ENCODE assay signal across 24 cellular contexts in the genomic region with DNA sequence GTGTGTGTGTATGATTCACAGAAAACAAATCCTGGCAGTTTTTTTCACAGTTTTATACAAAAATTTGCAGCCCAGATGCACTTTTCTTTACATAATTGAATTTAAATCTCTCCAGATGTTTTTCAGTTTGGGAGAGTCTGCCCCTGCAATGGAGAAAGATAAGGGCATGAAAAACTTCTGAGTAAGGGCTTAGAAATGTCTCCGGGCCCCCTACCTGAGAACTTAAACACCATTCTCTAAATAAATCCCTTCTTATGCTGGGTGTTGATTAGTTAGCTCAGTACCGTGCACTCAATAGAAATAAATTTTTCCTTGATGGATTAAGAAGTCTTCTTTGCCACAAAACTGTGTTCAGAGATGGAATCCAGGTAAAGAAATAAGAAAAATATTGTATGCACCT.
"Had no signal": no experiment of that assay in that cellular context is flagged by ENCODE, and none has a peak within 500 bp of the region (broad histone marks: within the 10 kb centered on the region; RNA-seq: fewer than 3 reads in every experiment).

No MANE protein-coding gene starts in this region.

- H3K4me3 Mint-ChIP-seq: activated B cell treated with CpG ODN at 0.5 μM for 24 hours; activated CD4-positive, alpha-beta T cell treated with anti-CD3 and anti-CD28 coated beads, Interleukin-2, amount 10 ng/mL, durations not matched to agents 24 days and 14 days; activated naive CD4-positive, alpha-beta T cell treated with anti-CD3 and anti-CD28 coated beads, Interleukin-2, amount 10 ng/mL, durations not matched to agents 7 days and 5 days; activated naive CD8-positive, alpha-beta T cell treated with anti-CD3 and anti-CD28 coated beads for 36 hours; activated T-cell treated with anti-CD3 and anti-CD28 coated beads, Interleukin-2, amount 50 U/mL, for 24 hours; T-helper 1 cell treated with Interleukin-12 subunit alpha and Interleukin-12 subunit beta and Interleukin-4 antibody, amounts not matched to agents 30 μg/mL and 1 μg/mL, for 36 hours had no signal

- H3K9me3 ChIP-seq: SJSA1 had no signal

- ATAC-seq: SK-N-SH treated with all-trans-retinoic acid at 6 μM for 48 hours had no signal

- DNase-seq: activated B cell treated with CpG ODN at 0.5 μM for 24 hours; activated CD4-positive, alpha-beta T cell treated with anti-CD3 and anti-CD28 coated beads for 1 hour; activated CD4-positive, alpha-beta T cell treated with anti-CD3 and anti-CD28 coated beads, Interleukin-2, amount 10 ng/mL, durations not matched to agents 24 days and 14 days; activated CD4-positive, alpha-beta T cell treated with anti-CD3 and anti-CD28 coated beads, Interleukin-2, amount 50 U/mL, for 48 hours; activated CD8-positive, alpha-beta memory T cell treated with anti-CD3 and anti-CD28 coated beads, Interleukin-2, amount 50 U/mL, for 48 hours; activated gamma-delta T cell treated with Interleukin-2 at 50 U/mL for 16 hours; activated naive CD4-positive, alpha-beta T cell treated with anti-CD3 and anti-CD28 coated beads, Interleukin-2, amount 10 ng/mL, durations not matched to agents 7 days and 5 days; activated naive CD8-positive, alpha-beta T cell treated with anti-CD3 and anti-CD28 coated beads for 36 hours; activated T-cell treated with anti-CD3 and anti-CD28 coated beads, Interleukin-2, amount 50 U/mL, for 24 hours; brain microvascular endothelial cell; NCI-H1048; NCI-H146; NCI-H187 treated with DMSO at 0.1 percent for 48 hours; NCI-H2081 treated with DMSO at 0.1 percent for 48 hours; NCI-H446; NCI-H524; SHP77; SW 1271; T-helper 9 cell had no signal

- H3K27me3 Mint-ChIP-seq: activated B cell treated with CpG ODN at 0.5 μM for 24 hours; activated CD4-positive, alpha-beta T cell treated with anti-CD3 and anti-CD28 coated beads, Interleukin-2, amount 10 ng/mL, durations not matched to agents 24 days and 14 days; activated naive CD4-positive, alpha-beta T cell treated with anti-CD3 and anti-CD28 coated beads, Interleukin-2, amount 10 ng/mL, durations not matched to agents 7 days and 5 days; activated naive CD8-positive, alpha-beta T cell treated with anti-CD3 and anti-CD28 coated beads for 36 hours; activated T-cell treated with anti-CD3 and anti-CD28 coated beads, Interleukin-2, amount 50 U/mL, for 24 hours had no signal

- H3K27ac Mint-ChIP-seq: activated B cell treated with CpG ODN at 0.5 μM for 24 hours; activated naive CD8-positive, alpha-beta T cell treated with anti-CD3 and anti-CD28 coated beads for 36 hours; activated T-cell treated with anti-CD3 and anti-CD28 coated beads, Interleukin-2, amount 50 U/mL, for 24 hours; activated T-helper 2 cell treated with anti-CD3 and anti-CD28 coated beads, Interferon-gamma antibody, Interleukin-2, Interleukin-4, amounts not matched to agents 10 μg/mL and 5 μg/mL and 100 μg/mL, durations not matched to agents 14 hours and 24 hours and 36 hours had no signal

- H3K9me3 Mint-ChIP-seq: activated B cell treated with CpG ODN at 0.5 μM for 24 hours; activated CD4-positive, alpha-beta T cell treated with anti-CD3 and anti-CD28 coated beads, Interleukin-2, amount 10 ng/mL, durations not matched to agents 24 days and 14 days; activated naive CD4-positive, alpha-beta T cell treated with anti-CD3 and anti-CD28 coated beads, Interleukin-2, amount 10 ng/mL, durations not matched to agents 7 days and 5 days; activated T-helper 2 cell treated with anti-CD3 and anti-CD28 coated beads, Interferon-gamma antibody, Interleukin-2, Interleukin-4, amounts not matched to agents 10 μg/mL and 5 μg/mL and 100 μg/mL, durations not matched to agents 14 hours and 24 hours and 36 hours; T-helper 1 cell treated with Interleukin-12 subunit alpha and Interleukin-12 subunit beta and Interleukin-4 antibody, amounts not matched to agents 30 μg/mL and 1 μg/mL, for 36 hours had no signal

- H3K4me3 ChIP-seq: cardiac muscle cell, SJSA1 had no signal
